Comparison of ENCODE assay signal across 8 cellular contexts in genomic region chr19:1651061-1651547, GRCh38. TPM values are rescaled to one million over a fixed set of nuclear protein-coding genes. Genes with fewer than 3 reads are reported as not detected.
DNase-seq lines count a peak whose midpoint lies in the region; ATAC-seq and TF ChIP-seq lines count a peak whose summit lies in the region.

No MANE protein-coding gene starts in this region.

- no peak for TF ChIP-seq CTCF in GM06990 (IDR thresholded peaks at IDR 0.05; ENCODE audit: insufficient read depth, low read length, poor library complexity, severe bottlenecking)

- H3K36me3 Mint-ChIP-seq in activated naive CD4-positive, alpha-beta T cell treated with anti-CD3 and anti-CD28 coated beads for 36 hours (ENCODE audit: low read depth): peaks cover 3% of the 10 kb centered on the region

- peak overlapping the region; percentile 85 for H3K27ac Mint-ChIP-seq in activated naive CD4-positive, alpha-beta T cell treated with anti-CD3 and anti-CD28 coated beads for 36 hours

- CTCF ChIA-PET in activated naive CD4-positive, alpha-beta T cell treated with anti-CD3 and anti-CD28 coated beads for 36 hours (lab: Charles Lee): interaction anchor here (0.7 to 1.3 kb wide), 3 partner anchors 18 to 144 kb away, joined by 3 read pairs; no protein-coding TSS in a partner anchor

- no peaks in the 10 kb centered on the region for H3K27me3 Mint-ChIP-seq in activated naive CD4-positive, alpha-beta T cell treated with anti-CD3 and anti-CD28 coated beads for 36 hours (ENCODE audit: low read depth)

- H3K9me3 Mint-ChIP-seq in activated naive CD4-positive, alpha-beta T cell treated with anti-CD3 and anti-CD28 coated beads for 36 hours: no peaks in the 10 kb centered on the region

- no peaks in the 10 kb centered on the region for H3K27me3 ChIP-seq in GM06990 (replicated peaks; ENCODE audit: control insufficient read depth, insufficient read depth, low read length)

- peak overlapping the region; percentile 82 for H3K4me3 Mint-ChIP-seq in activated naive CD4-positive, alpha-beta T cell treated with anti-CD3 and anti-CD28 coated beads for 36 hours

- H3K36me3 ChIP-seq in GM06990 (ENCODE audit: control insufficient read depth, insufficient read depth, low read length): peaks cover 10% of the 10 kb centered on the region

- H3K4me3 ChIP-seq in GM06990 (replicated peaks; ENCODE audit: low read depth, low read length) (peak overlapping the region; percentile 70), iPS-18c (ENCODE audit: insufficient read depth, low read depth, low read length) (peak overlapping the region; percentile 84)

- DNase-seq in GM06990 (ENCODE audit: extremely low read depth, insufficient read length) (peak; percentile 86), OCI-M1 (lab: John Stamatoyannopoulos, UW) (peak; percentile 52), OCI-M2 (lab: John Stamatoyannopoulos, UW; ENCODE audit: unreplicated experiment) (no peak)
- peak; percentile 58 for DNase-seq in activated naive CD4-positive, alpha-beta T cell treated with anti-CD3 and anti-CD28 coated beads for 36 hours
- DNase-seq in stimulated activated CD4-positive, alpha-beta T cell treated with anti-CD3 and anti-CD28 coated beads, Interleukin-4, amount 100 ng/mL, for 1 hour: peak; percentile 68

- ATAC-seq in GM21528 (IDR thresholded peaks at IDR 0.05; ENCODE audit: low FRiP score, unreplicated experiment) (no peak), GM19023 (IDR thresholded peaks at IDR 0.05; ENCODE audit: unreplicated experiment) (no peak)

- H3K9me3 ChIP-seq in iPS-18c (ENCODE audit: control insufficient read depth, insufficient read depth, low read length): peaks cover 8% of the 10 kb centered on the region

- intact Hi-C loops in activated naive CD4-positive, alpha-beta T cell treated with anti-CD3 and anti-CD28 coated beads for 36 hours (cut with micrococcal nuclease): loop anchor here (1.0 to 5.0 kb wide), 3 partner anchors 59 to 446 kb away; partner anchors contain the start of genes DAZAP1, IZUMO4, MBD3 and MOB3A

- H3K4me1 Mint-ChIP-seq in activated naive CD4-positive, alpha-beta T cell treated with anti-CD3 and anti-CD28 coated beads for 36 hours (ENCODE audit: low read depth): peaks cover 19% of the 10 kb centered on the region

RNA-seq across cellular contexts. Expression of gene TCF3, which starts 1.3 kb away (rescaled TPM):
- total RNA-seq in activated naive CD4-positive, alpha-beta T cell treated with anti-CD3 and anti-CD28 coated beads for 36 hours: 10 to 100 TPM; 84.8 to 86.7 TPM

RNA-seq across cellular contexts. Expression of gene UQCR11, which starts 45.8 kb away (rescaled TPM):
- total RNA-seq in activated naive CD4-positive, alpha-beta T cell treated with anti-CD3 and anti-CD28 coated beads for 36 hours: 100 to 1,000 TPM; 281 to 293 TPM

RNA-seq across cellular contexts. Expression of gene MBD3, which starts 58.4 kb away (rescaled TPM):
- total RNA-seq in activated naive CD4-positive, alpha-beta T cell treated with anti-CD3 and anti-CD28 coated beads for 36 hours: 10 to 100 TPM; 58.1 to 63.7 TPM
